ENCODE assay signal across 1 cellular context in genomic region chr3:18987070-18987469, GRCh38.
TF ChIP-seq lines count a peak whose summit lies in the region.

No MANE protein-coding gene starts in this region.

TF ChIP-seq in HepG2, 621 proteins besides CTCF, POLR2A, EP300 and RAD21 (continued from another document):
- TF ChIP-seq FOSL1 (CRISPR knock-in tag; IDR thresholded peaks at IDR 0.05; ENCODE audit: borderline replicate concordance) = no peak
- no peak for TF ChIP-seq REXO4 (CRISPR knock-in tag; IDR thresholded peaks at IDR 0.05; ENCODE audit: borderline replicate concordance)
- no peak for TF ChIP-seq ZNF136 (CRISPR knock-in tag; IDR thresholded peaks at IDR 0.05; ENCODE audit: low read depth)
- TF ChIP-seq KLF9 (CRISPR knock-in tag; IDR thresholded peaks at IDR 0.05; ENCODE audit: low read depth) = no peak
- TF ChIP-seq MEIS2 (CRISPR knock-in tag; IDR thresholded peaks at IDR 0.05) = no peak
- TF ChIP-seq ZBTB43 (CRISPR knock-in tag; conservative IDR thresholded peaks at IDR 0.05) = no peak
